8 cellular contexts compared by ENCODE assay signal in the genomic region with DNA sequence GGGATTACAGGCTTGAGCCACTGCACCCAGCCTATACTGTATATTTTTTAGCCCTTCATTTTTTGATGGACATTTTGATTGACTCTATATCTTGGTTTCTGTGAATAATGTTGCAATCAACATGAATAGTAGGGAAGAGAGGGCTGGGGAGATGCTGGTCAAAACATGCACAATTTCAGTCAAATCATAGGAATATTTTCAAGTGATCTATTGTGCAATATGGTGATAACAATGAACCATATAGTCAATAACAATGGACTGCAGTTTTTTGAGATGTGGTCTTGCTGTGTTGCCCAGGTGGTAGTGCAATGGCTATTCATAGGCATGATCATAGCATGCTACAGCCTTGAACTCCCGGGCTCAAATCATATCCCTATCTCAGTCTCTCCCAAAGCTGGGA.
"Had no signal": no experiment of that assay in that cellular context is flagged by ENCODE, and none has a peak within 500 bp of the region (broad histone marks: within the 10 kb centered on the region; RNA-seq: fewer than 3 reads in every experiment).

No MANE protein-coding gene starts in this region.

- ATAC-seq: GM12878 had no signal

- DNase-seq: GDM1, GF-D8 had no signal

- FAIRE-seq: G401.6, GM12878, GM12891, GM12892, GM18507, GM19239 had no signal

- H3K4me3 ChIP-seq: GM12878 had no signal
